ENCODE assay signal across 8 cellular contexts in genomic region chrX:135985123-135985973, GRCh38. TPM values are rescaled to one million over a fixed set of nuclear protein-coding genes. Genes with fewer than 3 reads are reported as not detected.
DNase-seq lines count a peak whose midpoint lies in the region; ATAC-seq and FAIRE-seq lines count a peak whose summit lies in the region.

SLC9A6 (plus strand) TSS chrX:135985435; CDS start chrX:135985659, 224 bp downstream.

- peak; percentile 89 for FAIRE-seq in GM19239 (lab: Jason Lieb, UNC)

- ATAC-seq in HG03442 (IDR thresholded peaks at IDR 0.05; ENCODE audit: unreplicated experiment), result peak; percentile 89

- H3K27ac ChIP-seq in mesodermal cell (ENCODE audit: low read depth, low read length, severe bottlenecking), result peak within 1 kb of the TSS; percentile 41

- WGBS in mesodermal cell (ENCODE audit: insufficient coverage in 2 of 2), 2 experiments, result 0% methylated on average over 20 to 30 of the region's 69 CpGs

- no peaks in the 10 kb centered on the region for H3K36me3 ChIP-seq in mesodermal cell (ENCODE audit: control insufficient read depth, insufficient read depth, low read length)

- peak within 1 kb of the TSS; percentile 59 for H3K4me3 ChIP-seq in mesodermal cell (ENCODE audit: extremely low read depth, insufficient read depth, low read length, poor library complexity, severe bottlenecking)

- in situ Hi-C loops in endometrial microvascular endothelial cells (cut with HindIII; ENCODE audit: inconsistent ontology term, low pct_unique_long_range_greater_than_20kb, low sequenced_read_pairs), result no loop called here

- DNase-seq in C1 segment of cervical spinal cord (lab: John Stamatoyannopoulos, UW), result peak in 13 of 14 donors; percentile 1 to 72 (median 55)
- DNase-seq in GM19239 (ENCODE audit: insufficient read length, low spot score), result peak; percentile 40
- DNase-seq in NCI-H748 treated with DMSO at 0.1 percent for 48 hours (lab: John Stamatoyannopoulos, UW), result peak; percentile 40
- DNase-seq in activated CD8-positive, alpha-beta memory T cell treated with anti-CD3 and anti-CD28 coated beads for 48 hours (ENCODE audit: low read depth in 2 of 3, low spot score in 2 of 3), result peak; percentile 12 to 44 (median 23)
- peak; percentile 35 for DNase-seq in stimulated activated CD8-positive, alpha-beta memory T cell treated with anti-CD3 and anti-CD28 coated beads, Interleukin-15, amount 100 ng/mL, for 24 hours (ENCODE audit: low read depth)

- peaks cover 10% of the 10 kb centered on the region for H3K4me1 ChIP-seq in mesodermal cell (ENCODE audit: control insufficient read depth, insufficient read depth, low read length, poor library complexity, severe bottlenecking)

- no peaks in the 10 kb centered on the region for H3K9me3 ChIP-seq in mesodermal cell (ENCODE audit: control insufficient read depth, low read length)

RNA-seq across cellular contexts. Expression of gene SLC9A6, which starts in this region (rescaled TPM):
- 25.2 TPM for total RNA-seq in endometrial microvascular endothelial cells (ENCODE audit: inconsistent ontology term)
- polyA plus RNA-seq in mesodermal cell (2013, experiment 1 of 2), result 11.4 TPM
- polyA plus RNA-seq in mesodermal cell (2013, experiment 2 of 2), result 9.7 TPM

Comparison
In these comparisons a context has a peak if more than half of its experiments do, and no peak if none do; other contexts are left out.
1. Peak in every context shown above with its lines: DNase-seq, ATAC-seq, H3K4me3 ChIP-seq and H3K27ac ChIP-seq.